Comparison of ENCODE assay signal across 8 cellular contexts in the genomic region with DNA sequence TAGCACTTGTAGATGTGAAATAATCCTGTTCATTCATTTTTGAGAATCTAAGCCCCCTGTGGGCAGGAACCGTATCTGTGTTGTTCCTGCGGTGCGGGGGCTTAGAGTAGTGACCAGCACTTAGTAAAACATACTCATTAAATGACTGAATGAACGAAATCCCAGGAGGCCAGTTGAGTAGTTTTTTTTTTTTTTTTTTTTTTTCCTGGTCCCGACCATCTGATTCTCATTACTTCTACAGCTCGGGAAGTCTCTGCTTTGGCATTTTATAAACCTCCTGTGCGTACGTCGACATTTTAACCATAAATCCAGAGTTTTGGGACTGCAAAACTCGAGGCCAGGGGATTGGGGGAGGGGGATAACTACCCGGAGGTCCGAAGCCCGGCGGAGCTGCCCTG. TPM values are rescaled to one million over a fixed set of nuclear protein-coding genes. Genes with fewer than 3 reads are reported as not detected.
DNase-seq lines count a peak whose midpoint lies in the region; ATAC-seq and TF ChIP-seq lines count a peak whose summit lies in the region.

No MANE protein-coding gene starts in this region.

- H3K4me1 ChIP-seq in smooth muscle cell (ENCODE audit: low read depth) = peaks cover 15% of the 10 kb centered on the region

- H3K27me3 Mint-ChIP-seq in activated CD8-positive, alpha-beta T cell treated with anti-CD3 and anti-CD28 coated beads for 36 hours = peaks cover 3% of the 10 kb centered on the region

- H3K9me3 Mint-ChIP-seq in activated CD8-positive, alpha-beta T cell treated with anti-CD3 and anti-CD28 coated beads for 36 hours = peaks cover 4% of the 10 kb centered on the region

- DNase-seq in H7 (no peak), left cardiac atrium (no peak), smooth muscle cell (lab: John Stamatoyannopoulos, UW; ENCODE audit: unreplicated experiment) (no peak), AG08396 (ENCODE audit: low spot score) (no peak), NCI-H1092 (lab: John Stamatoyannopoulos, UW) (no peak), CD1c-positive myeloid dendritic cell (ENCODE audit: extremely low spot score) (no peak)
- no peak for DNase-seq in activated CD8-positive, alpha-beta T cell treated with anti-CD3 and anti-CD28 coated beads for 36 hours

- H3K4me1 Mint-ChIP-seq in activated CD8-positive, alpha-beta T cell treated with anti-CD3 and anti-CD28 coated beads for 36 hours (ENCODE audit: low read depth) = peaks cover 41% of the 10 kb centered on the region

- no peak for ATAC-seq in activated CD8-positive, alpha-beta T cell treated with anti-CD3 and anti-CD28 coated beads for 36 hours
- ATAC-seq in left cardiac atrium (peak; percentile 4 to 14), GM18511 (IDR thresholded peaks at IDR 0.05; ENCODE audit: unreplicated experiment) (no peak)

- H3K27me3 ChIP-seq in H7 (ENCODE audit: control insufficient read depth, insufficient read depth, low read length) (no peaks in the 10 kb centered on the region), smooth muscle cell (ENCODE audit: low read depth) (no peaks in the 10 kb centered on the region)

- no peaks in the 10 kb centered on the region for H3K9me3 ChIP-seq in smooth muscle cell (replicated peaks; ENCODE audit: low read depth)

- peak overlapping the region; percentile 61 for H2AFZ ChIP-seq in smooth muscle cell (ENCODE audit: low read depth)

- H3K4me3 ChIP-seq in H7 (ENCODE audit: insufficient read depth, low read depth, low read length) (peak overlapping the region; percentile 28), smooth muscle cell (peak overlapping the region; percentile 61)

- H3K36me3 Mint-ChIP-seq in activated CD8-positive, alpha-beta T cell treated with anti-CD3 and anti-CD28 coated beads for 36 hours (ENCODE audit: low read depth) = no peaks in the 10 kb centered on the region

- H3K4me3 Mint-ChIP-seq in activated CD8-positive, alpha-beta T cell treated with anti-CD3 and anti-CD28 coated beads for 36 hours = peak overlapping the region; percentile 66

- no peaks in the 10 kb centered on the region for H4K20me1 ChIP-seq in smooth muscle cell (ENCODE audit: low read depth)

- peak overlapping the region; percentile 98 for H3K27ac ChIP-seq in smooth muscle cell (ENCODE audit: low read depth)

- intact Hi-C loops in activated CD8-positive, alpha-beta T cell treated with anti-CD3 and anti-CD28 coated beads for 36 hours (cut with micrococcal nuclease) = no loop called here
- intact Hi-C loops in left cardiac atrium (cut with DNase I) = loop anchor here in 1 of 2 donors (5.0 kb wide), 1 partner anchor 34 kb away; no protein-coding TSS in a partner anchor

- peak overlapping the region; percentile 82 for H3K4me2 ChIP-seq in smooth muscle cell

- peak overlapping the region; percentile 95 for H3K9ac ChIP-seq in smooth muscle cell (ENCODE audit: low read depth)

- POLR2A ChIA-PET in activated CD8-positive, alpha-beta T cell treated with anti-CD3 and anti-CD28 coated beads for 36 hours (lab: Charles Lee) = no interaction called here

- CTCF ChIA-PET in activated CD8-positive, alpha-beta T cell treated with anti-CD3 and anti-CD28 coated beads for 36 hours (lab: Charles Lee) = interaction anchor here (2.3 kb wide), 1 partner anchor 11 kb away, joined by 6 read pairs; no protein-coding TSS in a partner anchor

- no peak for TF ChIP-seq CTCF in activated CD8-positive, alpha-beta T cell treated with anti-CD3 and anti-CD28 coated beads for 36 hours (IDR thresholded peaks at IDR 0.05)
- TF ChIP-seq CTCF in smooth muscle cell (IDR thresholded peaks at IDR 0.05; ENCODE audit: borderline replicate concordance, insufficient read depth, poor library complexity, severe bottlenecking) = no peak

- no peaks in the 10 kb centered on the region for H3F3A ChIP-seq in smooth muscle cell (ENCODE audit: low read depth)

- no peaks in the 10 kb centered on the region for H3K79me2 ChIP-seq in smooth muscle cell (ENCODE audit: low read depth)

- peak overlapping the region; percentile 92 for H3K27ac Mint-ChIP-seq in activated CD8-positive, alpha-beta T cell treated with anti-CD3 and anti-CD28 coated beads for 36 hours

- WGBS in smooth muscle cell (ENCODE audit: low lambda C conversion rate) = 5% methylated on average over 11 of the region's 14 CpGs

- H3K36me3 ChIP-seq in H7 (replicated peaks; ENCODE audit: control insufficient read depth, insufficient read depth, low read length) = no peaks in the 10 kb centered on the region
- no peaks in the 10 kb centered on the region for H3K36me3 ChIP-seq in smooth muscle cell (ENCODE audit: low read depth)

RNA-seq across cellular contexts. Expression of gene SPRY4, which starts 31.5 kb away (rescaled TPM):
- 71.7 and 93.3 TPM in 2 replicates for total RNA-seq in H7 (2014; rRNA removed; shearing (Covaris generic))
- 1 to 10 TPM in 1 of 2 experiments, under 1 TPM in 1; 0.90 to 1.0 TPM for total RNA-seq in activated CD8-positive, alpha-beta T cell treated with anti-CD3 and anti-CD28 coated beads for 36 hours
- total RNA-seq in left cardiac atrium (10 to 100 TPM; 13.3 to 30.6 TPM), smooth muscle cell (62.7 and 74.2 TPM in 2 replicates)
- polyA plus RNA-seq in smooth muscle cell = 47.4 and 49.3 TPM in 2 replicates

Comparison
In these comparisons a context has a peak if more than half of its experiments do, and no peak if none do; other contexts are left out.
1. ATAC-seq: peak in left cardiac atrium (2 of 2); none in activated CD8-positive, alpha-beta T cell treated with anti-CD3 and anti-CD28 coated beads for 36 hours (single experiment) and GM18511 (single experiment).
2. RNA of gene SPRY4, which starts 31.5 kb away (total RNA-seq): 62.7 to 74.2 TPM in smooth muscle cell, 71.7 to 93.3 TPM in H7 and 13.3 to 30.6 TPM in left cardiac atrium; 0.90 to 1.0 TPM in activated CD8-positive, alpha-beta T cell treated with anti-CD3 and anti-CD28 coated beads for 36 hours; every median in the first group is over 4 times any median in the second.